ENCODE assay signal across 8 cellular contexts in genomic region chr2:96866986-96867755, GRCh38. TPM values are rescaled to one million over a fixed set of nuclear protein-coding genes. Genes with fewer than 3 reads are reported as not detected.
A peak's percentile ranks its signal among the peaks of the same experiment; 100 is the strongest.
DNase-seq lines count a peak whose midpoint lies in the region; TF ChIP-seq lines count a peak whose summit lies in the region.

No MANE protein-coding gene starts in this region.

- H3K9me3 ChIP-seq in iPS-15b (ENCODE audit: control insufficient read depth, insufficient read depth, low read length) (no peaks in the 10 kb centered on the region), stomach (no peaks in the 10 kb centered on the region)

- no peak for TF ChIP-seq EP300 in stomach (IDR thresholded peaks at IDR 0.05)

- no peak for TF ChIP-seq CTCF in stomach (IDR thresholded peaks at IDR 0.05)

- H3K4me3 ChIP-seq in iPS-15b (ENCODE audit: low read depth, low read length) (peak overlapping the region; percentile 67), stomach (peak overlapping the region; percentile 60 to 99 (median 96))

- peaks cover 18% of the 10 kb centered on the region for H3K36me3 Mint-ChIP-seq in activated T-helper 1 cell treated with anti-CD3 and anti-CD28 coated beads, Interleukin-12 subunit alpha, Interleukin-12 subunit beta, Interleukin-2, Interleukin-4 antibody, amounts not matched to agents 30 ng/mL and 10 ng/mL and 1 ng/mL, durations not matched to agents 14 hours and 24 hours and 36 hours (ENCODE audit: low read depth)

- H3K4me3 Mint-ChIP-seq in activated T-helper 1 cell treated with anti-CD3 and anti-CD28 coated beads, Interleukin-12 subunit alpha, Interleukin-12 subunit beta, Interleukin-2, Interleukin-4 antibody, amounts not matched to agents 30 ng/mL and 10 ng/mL and 1 ng/mL, durations not matched to agents 14 hours and 24 hours and 36 hours = peak overlapping the region; percentile 83

- DNase-seq in NCI-H1694 treated with DMSO at 0.1 percent for 48 hours (lab: John Stamatoyannopoulos, UW) (peak; percentile 20), NCI-H1694 (lab: John Stamatoyannopoulos, UW) (no peak), stomach (no peak), SW 1271 (lab: John Stamatoyannopoulos, UW) (no peak), NCI-H526 (lab: John Stamatoyannopoulos, UW) (no peak)
- DNase-seq in activated T-helper 1 cell treated with anti-CD3 and anti-CD28 coated beads, Interleukin-12 subunit alpha, Interleukin-12 subunit beta, Interleukin-2, Interleukin-4 antibody, amounts not matched to agents 30 ng/mL and 10 ng/mL and 1 ng/mL, durations not matched to agents 14 hours and 24 hours and 36 hours (ENCODE audit: low spot score) = no peak
- DNase-seq in activated CD4-positive, CD25-positive, alpha-beta regulatory T cell treated with anti-CD3 and anti-CD28 coated beads, Interleukin-2, amount 50 U/mL, for 72 hours = no peak

- peak overlapping the region; percentile 91 to 99 (median 97) for H3K27ac ChIP-seq in stomach

- H3K27ac Mint-ChIP-seq in activated T-helper 1 cell treated with anti-CD3 and anti-CD28 coated beads, Interleukin-12 subunit alpha, Interleukin-12 subunit beta, Interleukin-2, Interleukin-4 antibody, amounts not matched to agents 30 ng/mL and 10 ng/mL and 1 ng/mL, durations not matched to agents 14 hours and 24 hours and 36 hours = peak overlapping the region; percentile 81

- H3K36me3 ChIP-seq in iPS-15b (ENCODE audit: control insufficient read depth, insufficient read depth, low read length) (peaks cover 46% of the 10 kb centered on the region), stomach (peaks cover 40 to 53% (median 48%) of the 10 kb centered on the region in 4 donors)

- H3K27me3 ChIP-seq in iPS-15b (ENCODE audit: control insufficient read depth, insufficient read depth, low read length) (peaks cover 3% of the 10 kb centered on the region), stomach (peaks cover 0 to 22% (median 0%) of the 10 kb centered on the region in 3 donors)

- no peaks in the 10 kb centered on the region for H3K9me3 Mint-ChIP-seq in activated T-helper 1 cell treated with anti-CD3 and anti-CD28 coated beads, Interleukin-12 subunit alpha, Interleukin-12 subunit beta, Interleukin-2, Interleukin-4 antibody, amounts not matched to agents 30 ng/mL and 10 ng/mL and 1 ng/mL, durations not matched to agents 14 hours and 24 hours and 36 hours

- peaks cover 12% of the 10 kb centered on the region for H3K27me3 Mint-ChIP-seq in activated T-helper 1 cell treated with anti-CD3 and anti-CD28 coated beads, Interleukin-12 subunit alpha, Interleukin-12 subunit beta, Interleukin-2, Interleukin-4 antibody, amounts not matched to agents 30 ng/mL and 10 ng/mL and 1 ng/mL, durations not matched to agents 14 hours and 24 hours and 36 hours (ENCODE audit: insufficient read depth)

- 41 to 57% (median 49%) methylated on average over 19 to 22 of the region's 22 CpGs for whole genome bisulfite sequencing in stomach, 5 donors

- peak overlapping the region; percentile 87 for H3K9ac ChIP-seq in iPS-15b (ENCODE audit: low read depth, low read length)

- H3K4me1 Mint-ChIP-seq in activated T-helper 1 cell treated with anti-CD3 and anti-CD28 coated beads, Interleukin-12 subunit alpha, Interleukin-12 subunit beta, Interleukin-2, Interleukin-4 antibody, amounts not matched to agents 30 ng/mL and 10 ng/mL and 1 ng/mL, durations not matched to agents 14 hours and 24 hours and 36 hours (ENCODE audit: low read depth) = peaks cover 29% of the 10 kb centered on the region

- intact Hi-C loops in activated T-helper 1 cell treated with anti-CD3 and anti-CD28 coated beads, Interleukin-12 subunit alpha, Interleukin-12 subunit beta, Interleukin-2, Interleukin-4 antibody, amounts not matched to agents 30 ng/mL and 10 ng/mL and 1 ng/mL, durations not matched to agents 14 hours and 24 hours and 36 hours (cut with micrococcal nuclease) = no loop called here
- intact Hi-C loops in stomach (cut with DNase I; ENCODE audit: low total_unique reads) = no loop called here

- no peak for TF ChIP-seq POLR2A in stomach (IDR thresholded peaks at IDR 0.05)

- peaks cover 8% of the 10 kb centered on the region for H3K4me1 ChIP-seq in iPS-15b (ENCODE audit: control insufficient read depth, insufficient read depth, low read length)
- H3K4me1 ChIP-seq in stomach = peaks cover 46 to 82% (median 66%) of the 10 kb centered on the region in 4 donors

RNA-seq across cellular contexts. Expression of gene SEMA4C, which starts 2.7 kb away (rescaled TPM):
- 18.7 and 20.6 TPM in 2 replicates for total RNA-seq in activated T-helper 1 cell treated with anti-CD3 and anti-CD28 coated beads, Interleukin-12 subunit alpha, Interleukin-12 subunit beta, Interleukin-2, Interleukin-4 antibody, amounts not matched to agents 30 ng/mL and 10 ng/mL and 1 ng/mL, durations not matched to agents 14 hours and 24 hours and 36 hours
- total RNA-seq in stomach = 10 to 100 TPM; 10.7 to 78.8 (median 24.4) TPM
- 10 to 100 TPM in 1 of 3 donors, 1 to 10 TPM in 2; 5.7 to 15.8 (median 8.0) TPM for polyA plus RNA-seq in stomach

RNA-seq across cellular contexts. Expression of gene ANKRD39, which starts 9.4 kb away (rescaled TPM):
- 40.8 and 41.1 TPM in 2 replicates for total RNA-seq in activated T-helper 1 cell treated with anti-CD3 and anti-CD28 coated beads, Interleukin-12 subunit alpha, Interleukin-12 subunit beta, Interleukin-2, Interleukin-4 antibody, amounts not matched to agents 30 ng/mL and 10 ng/mL and 1 ng/mL, durations not matched to agents 14 hours and 24 hours and 36 hours
- total RNA-seq in stomach = 10 to 100 TPM in 3 of 5 donors, 1 to 10 TPM in 2; 2.8 to 32.1 (median 11.3) TPM
- polyA plus RNA-seq in stomach = 10 to 100 TPM; 11.5 to 18.0 (median 14.1) TPM

RNA-seq across cellular contexts. Expression of gene ANKRD23, which starts 23.4 kb away (rescaled TPM):
- 8.2 and 8.8 TPM in 2 replicates for total RNA-seq in activated T-helper 1 cell treated with anti-CD3 and anti-CD28 coated beads, Interleukin-12 subunit alpha, Interleukin-12 subunit beta, Interleukin-2, Interleukin-4 antibody, amounts not matched to agents 30 ng/mL and 10 ng/mL and 1 ng/mL, durations not matched to agents 14 hours and 24 hours and 36 hours
- total RNA-seq in stomach = 1 to 10 TPM in 4 of 5 donors, not detected in 1; 1.3 to 3.6 (median 2.0) TPM
- 1 to 10 TPM in 2 of 3 donors, under 1 TPM in 1; 1.00 to 2.9 (median 2.4) TPM for polyA plus RNA-seq in stomach

RNA-seq across cellular contexts. Expression of gene CNNM3, which starts 51.1 kb away (rescaled TPM):
- total RNA-seq in activated T-helper 1 cell treated with anti-CD3 and anti-CD28 coated beads, Interleukin-12 subunit alpha, Interleukin-12 subunit beta, Interleukin-2, Interleukin-4 antibody, amounts not matched to agents 30 ng/mL and 10 ng/mL and 1 ng/mL, durations not matched to agents 14 hours and 24 hours and 36 hours = 26.1 and 31.4 TPM in 2 replicates
- 100 to 1,000 TPM in 1 of 5 donors, 10 to 100 TPM in 3, 1 to 10 TPM in 1; 6.2 to 107 (median 23.3) TPM for total RNA-seq in stomach
- polyA plus RNA-seq in stomach = 1 to 10 TPM; 4.6 to 8.4 (median 6.3) TPM
